ENCODE assay signal across 9 cellular contexts in the genomic region with DNA sequence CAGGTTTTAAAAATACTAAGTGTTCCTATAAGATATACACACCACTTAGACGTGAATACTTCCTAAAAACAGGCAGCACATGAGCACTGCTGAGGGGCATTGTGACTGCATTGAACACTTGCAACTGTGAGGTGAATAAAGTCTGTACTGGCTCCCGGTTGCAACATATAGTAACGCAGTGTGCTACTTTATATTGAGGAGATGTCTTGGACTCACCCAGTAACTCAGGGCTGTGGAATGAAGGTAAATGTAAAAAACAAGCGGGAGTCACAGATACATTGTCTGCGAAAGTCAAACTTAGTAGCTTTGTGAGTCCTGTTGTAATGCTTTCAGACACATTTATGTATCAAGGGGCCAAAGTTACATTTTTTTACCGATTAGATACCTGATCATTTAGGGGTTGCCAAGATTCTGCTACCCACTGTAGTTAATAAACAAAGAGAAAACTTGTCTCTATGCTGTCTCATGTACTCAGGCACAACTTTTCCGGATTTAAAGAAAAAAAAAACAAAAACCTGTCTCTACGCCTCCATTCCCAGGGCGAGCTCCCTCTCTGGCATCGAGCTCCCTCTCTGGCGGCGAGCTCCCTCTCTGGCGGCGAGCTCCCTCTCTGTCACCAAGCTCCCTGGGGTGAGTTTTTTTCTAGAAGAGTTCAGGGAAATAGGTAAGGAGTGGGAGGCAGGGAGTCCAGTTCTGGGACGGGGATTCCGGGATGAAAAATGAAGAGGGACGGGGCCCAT. TPM values are rescaled to one million over a fixed set of nuclear protein-coding genes. Genes with fewer than 3 reads are reported as not detected.
A peak's percentile ranks its signal among the peaks of the same experiment; 100 is the strongest.
DNase-seq lines count a peak whose midpoint lies in the region; ATAC-seq and TF ChIP-seq lines count a peak whose summit lies in the region.
"Had no signal": no experiment of that assay in that cellular context is flagged by ENCODE, and none has a peak within 500 bp of the region (broad histone marks: within the 10 kb centered on the region; RNA-seq: fewer than 3 reads in every experiment).

No MANE protein-coding gene starts in this region.

- H3K9me3 ChIP-seq in neural progenitor cell (ENCODE audit: low read depth): no peaks in the 10 kb centered on the region

- no peak for ATAC-seq in activated T-cell treated with anti-CD3 and anti-CD28 coated beads, Interleukin-2, amount 50 U/mL, for 72 hours (replicated peaks in 1 of 2)
- no peak for ATAC-seq in activated B cell treated with CpG ODN at 0.5 μM for 24 hours (ENCODE audit: low read depth)
- no peak for ATAC-seq in stimulated activated naive B cell treated with anti-CD40 and anti-IgM and Interleukin-4, amounts not matched to agents 10 μg/mL and 1 μg/mL and 100 μg/mL, for 72 hours (replicated peaks)
- no peak for ATAC-seq in HG03025 (IDR thresholded peaks at IDR 0.05; ENCODE audit: low FRiP score, unreplicated experiment)
- ATAC-seq in HG03159 (IDR thresholded peaks at IDR 0.05; ENCODE audit: unreplicated experiment): no peak
- ATAC-seq: SK-N-SH treated with all-trans-retinoic acid at 6 μM for 48 hours had no signal

- H3K9me3 Mint-ChIP-seq in activated T-cell treated with anti-CD3 and anti-CD28 coated beads, Interleukin-2, amount 50 U/mL, for 72 hours: no peaks in the 10 kb centered on the region
- no peaks in the 10 kb centered on the region for H3K9me3 Mint-ChIP-seq in activated B cell treated with CpG ODN at 0.5 μM for 24 hours
- peaks cover 0 to 1% of the 10 kb centered on the region in 2 donors for H3K9me3 Mint-ChIP-seq in stimulated activated naive B cell treated with anti-CD40 and anti-IgM and Interleukin-4, amounts not matched to agents 10 μg/mL and 1 μg/mL and 100 μg/mL, for 72 hours
- H3K9me3 Mint-ChIP-seq in neural progenitor cell: peaks cover 7% of the 10 kb centered on the region

- H2AFZ ChIP-seq in neural progenitor cell (replicated peaks): no peak overlapping the region

- H3K27me3 ChIP-seq in neural progenitor cell: peaks cover 12% of the 10 kb centered on the region

- H3K4me2 ChIP-seq in neural progenitor cell: no peak overlapping the region

- peaks cover 53% of the 10 kb centered on the region for H3K4me1 Mint-ChIP-seq in activated T-cell treated with anti-CD3 and anti-CD28 coated beads, Interleukin-2, amount 50 U/mL, for 72 hours (ENCODE audit: low read depth)
- H3K4me1 Mint-ChIP-seq in activated B cell treated with CpG ODN at 0.5 μM for 24 hours (peaks cover 16% of the 10 kb centered on the region), neural progenitor cell (no peaks in the 10 kb centered on the region)
- peaks cover 20 to 52% of the 10 kb centered on the region in 2 donors for H3K4me1 Mint-ChIP-seq in stimulated activated naive B cell treated with anti-CD40 and anti-IgM and Interleukin-4, amounts not matched to agents 10 μg/mL and 1 μg/mL and 100 μg/mL, for 72 hours

- H3K9ac ChIP-seq in neural progenitor cell: no peak overlapping the region

- no peaks in the 10 kb centered on the region for H3K27me3 Mint-ChIP-seq in activated T-cell treated with anti-CD3 and anti-CD28 coated beads, Interleukin-2, amount 50 U/mL, for 72 hours (ENCODE audit: low read depth)
- no peaks in the 10 kb centered on the region for H3K27me3 Mint-ChIP-seq in activated B cell treated with CpG ODN at 0.5 μM for 24 hours
- no peaks in the 10 kb centered on the region for H3K27me3 Mint-ChIP-seq in stimulated activated naive B cell treated with anti-CD40 and anti-IgM and Interleukin-4, amounts not matched to agents 10 μg/mL and 1 μg/mL and 100 μg/mL, for 72 hours
- peaks cover 3% of the 10 kb centered on the region for H3K27me3 Mint-ChIP-seq in neural progenitor cell (ENCODE audit: insufficient read depth, low read depth)

- TF ChIP-seq CTCF in activated B cell treated with CpG ODN at 0.5 μM for 24 hours (IDR thresholded peaks at IDR 0.05): no peak
- no peak for TF ChIP-seq CTCF in fibroblast of villous mesenchyme (IDR thresholded peaks at IDR 0.05; ENCODE audit: insufficient read depth, low read depth, low read length)
- no peak for TF ChIP-seq CTCF in neural progenitor cell (IDR thresholded peaks at IDR 0.05)

- intact Hi-C loops in activated B cell treated with CpG ODN at 0.5 μM for 24 hours (cut with micrococcal nuclease): loop anchor here (2.0 to 5.0 kb wide), 4 partner anchors 17 to 141 kb away; a partner anchor contains a TSS

- H3K4me3 Mint-ChIP-seq in activated T-cell treated with anti-CD3 and anti-CD28 coated beads, Interleukin-2, amount 50 U/mL, for 72 hours: peak overlapping the region; percentile 87 to 94
- H3K4me3 Mint-ChIP-seq in activated B cell treated with CpG ODN at 0.5 μM for 24 hours (peak overlapping the region; percentile 90), neural progenitor cell (no peak overlapping the region)
- peak overlapping the region; percentile 84 to 93 for H3K4me3 Mint-ChIP-seq in stimulated activated naive B cell treated with anti-CD40 and anti-IgM and Interleukin-4, amounts not matched to agents 10 μg/mL and 1 μg/mL and 100 μg/mL, for 72 hours

- no peaks in the 10 kb centered on the region for H3K36me3 ChIP-seq in neural progenitor cell

- no peaks in the 10 kb centered on the region for H3K4me1 ChIP-seq in neural progenitor cell

- POLR2A ChIA-PET in activated B cell treated with CpG ODN at 0.5 μM for 24 hours (lab: Charles Lee): interaction anchor here (0.8 to 3.3 kb wide), 8 partner anchors 10 to 141 kb away, joined by 3 to 31 read pairs (median 4); a partner anchor contains a TSS

- H3K36me3 Mint-ChIP-seq in activated T-cell treated with anti-CD3 and anti-CD28 coated beads, Interleukin-2, amount 50 U/mL, for 72 hours (ENCODE audit: insufficient read depth in 2 of 2): peaks cover 2 to 3% of the 10 kb centered on the region in 2 donors
- H3K36me3 Mint-ChIP-seq in activated B cell treated with CpG ODN at 0.5 μM for 24 hours (ENCODE audit: low read depth) (no peaks in the 10 kb centered on the region), neural progenitor cell (no peaks in the 10 kb centered on the region)
- H3K36me3 Mint-ChIP-seq in stimulated activated naive B cell treated with anti-CD40 and anti-IgM and Interleukin-4, amounts not matched to agents 10 μg/mL and 1 μg/mL and 100 μg/mL, for 72 hours: peaks cover 7 to 17% of the 10 kb centered on the region in 2 donors

- no peaks in the 10 kb centered on the region for H4K20me1 ChIP-seq in neural progenitor cell (ENCODE audit: low read depth)

- peak overlapping the region; percentile 91 for H3K27ac Mint-ChIP-seq in activated T-cell treated with anti-CD3 and anti-CD28 coated beads, Interleukin-2, amount 50 U/mL, for 72 hours
- H3K27ac Mint-ChIP-seq in activated B cell treated with CpG ODN at 0.5 μM for 24 hours (peak overlapping the region; percentile 94), neural progenitor cell (no peak overlapping the region)
- no peak overlapping the region for H3K27ac Mint-ChIP-seq in stimulated activated naive B cell treated with anti-CD40 and anti-IgM and Interleukin-4, amounts not matched to agents 10 μg/mL and 1 μg/mL and 100 μg/mL, for 72 hours

- H3K27ac ChIP-seq in neural progenitor cell: no peak overlapping the region

- H3K79me2 ChIP-seq in neural progenitor cell (ENCODE audit: low read depth): no peaks in the 10 kb centered on the region

- H3K4me3 ChIP-seq in fibroblast of villous mesenchyme (ENCODE audit: low read depth, low read length) (peak overlapping the region; percentile 74), neural progenitor cell (no peak overlapping the region)

- no peak for DNase-seq in activated T-cell treated with anti-CD3 and anti-CD28 coated beads, Interleukin-2, amount 50 U/mL, for 72 hours
- DNase-seq in activated T-cell treated with anti-CD3 and anti-CD28 coated beads for 4 hours: no peak
- DNase-seq in activated B cell treated with CpG ODN at 0.5 μM for 24 hours: no peak
- no peak for DNase-seq in fibroblast of villous mesenchyme (ENCODE audit: low read depth)
- DNase-seq in stimulated activated naive B cell treated with anti-CD40 and anti-IgM and Interleukin-4, amounts not matched to agents 10 μg/mL and 1 μg/mL and 100 μg/mL, for 72 hours: no peak
- no peak for DNase-seq in neural progenitor cell (ENCODE audit: low spot score)

- H3F3A ChIP-seq in neural progenitor cell (ENCODE audit: low read depth): no peaks in the 10 kb centered on the region

- CTCF ChIA-PET in activated B cell treated with CpG ODN at 0.5 μM for 24 hours (lab: Charles Lee): no interaction called here

RNA-seq across cellular contexts. Expression of a gene that starts 16.8 kb away (rescaled TPM):
- total RNA-seq in activated T-cell treated with anti-CD3 and anti-CD28 coated beads, Interleukin-2, amount 50 U/mL, for 72 hours: 1,000 to 10,000 TPM; 1,261 to 1,795 TPM
- total RNA-seq in activated B cell treated with CpG ODN at 0.5 μM for 24 hours (1,592 and 1,608 TPM in 2 replicates), fibroblast of villous mesenchyme (325 and 421 TPM in 2 replicates), neural progenitor cell (ENCODE audit: low replicate concordance) (107 and 278 TPM in 2 replicates)

Comparison
In these comparisons a context has a peak if more than half of its experiments do, and no peak if none do; other contexts are left out.
1. H3K27ac Mint-ChIP-seq: peak in activated T-cell treated with anti-CD3 and anti-CD28 coated beads, Interleukin-2, amount 50 U/mL, for 72 hours (single experiment) and activated B cell treated with CpG ODN at 0.5 μM for 24 hours (single experiment); none in stimulated activated naive B cell treated with anti-CD40 and anti-IgM and Interleukin-4, amounts not matched to agents 10 μg/mL and 1 μg/mL and 100 μg/mL, for 72 hours (single experiment) and neural progenitor cell (single experiment).